ENCODE assay signal across 8 cellular contexts in genomic region chr19:12439686-12440411, GRCh38. TPM values are rescaled to one million over a fixed set of nuclear protein-coding genes. Genes with fewer than 3 reads are reported as not detected.
DNase-seq lines count a peak whose midpoint lies in the region; ATAC-seq and TF ChIP-seq lines count a peak whose summit lies in the region.
"Not testable (repeated sequence)": the region's sequence is repeated elsewhere in the genome, so short reads cannot be mapped to it uniquely, and the experiment has no call there.

No MANE protein-coding gene starts in this region.

- not testable (repeated sequence) for H3K4me1 ChIP-seq in parathyroid adenoma
- peaks cover 0 to 12% (median 10%) of the 10 kb centered on the region in 5 donors for H3K4me1 ChIP-seq in subcutaneous abdominal adipose tissue (ENCODE audit: control insufficient read depth in 5 of 5, insufficient read depth in 5 of 5, low read length in 5 of 5)

- H3K27ac ChIP-seq in parathyroid adenoma (peak overlapping the region; percentile 45), subcutaneous abdominal adipose tissue (ENCODE audit: low read depth, low read length) (peak overlapping the region; percentile 60)

- not testable (repeated sequence) for H3K9ac ChIP-seq in parathyroid adenoma
- H3K9ac ChIP-seq in subcutaneous abdominal adipose tissue (ENCODE audit: low read length in 5 of 5): peak overlapping the region in 3 of 5 donors; percentile 72 to 80 (median 73)

- DNase-seq in GDM1 (lab: John Stamatoyannopoulos, UW) (peak; percentile 2), NCI-H146 (lab: John Stamatoyannopoulos, UW) (peak; percentile 52)
- DNase-seq in activated CD4-positive, alpha-beta T cell treated with anti-CD3 and anti-CD28 coated beads for 36 hours: peak; percentile 80

- H3K27me3 Mint-ChIP-seq in activated CD4-positive, alpha-beta T cell treated with anti-CD3 and anti-CD28 coated beads for 36 hours: not testable (repeated sequence)
- H3K27me3 Mint-ChIP-seq in brain: peaks cover 10% of the 10 kb centered on the region

- H3K9me3 Mint-ChIP-seq in activated CD4-positive, alpha-beta T cell treated with anti-CD3 and anti-CD28 coated beads for 36 hours (ENCODE audit: low read depth): not testable (repeated sequence)
- peaks cover 18 to 56% (median 33%) of the 10 kb centered on the region in 5 experiments for H3K9me3 Mint-ChIP-seq in brain

- CTCF ChIA-PET in activated CD4-positive, alpha-beta T cell treated with anti-CD3 and anti-CD28 coated beads for 36 hours (lab: Charles Lee): not testable (repeated sequence)

- H3K36me3 ChIP-seq in parathyroid adenoma (ENCODE audit: control insufficient read depth, insufficient read depth, low read length); subcutaneous abdominal adipose tissue (ENCODE audit: control insufficient read depth in 5 of 5, insufficient read depth in 5 of 5, low read length in 5 of 5): not testable (repeated sequence)

- H3K4me1 Mint-ChIP-seq in activated CD4-positive, alpha-beta T cell treated with anti-CD3 and anti-CD28 coated beads for 36 hours: peaks cover 10% of the 10 kb centered on the region
- H3K4me1 Mint-ChIP-seq in brain: peaks cover 29% of the 10 kb centered on the region

- intact Hi-C loops in activated CD4-positive, alpha-beta T cell treated with anti-CD3 and anti-CD28 coated beads for 36 hours (cut with DNase I, micrococcal nuclease): loop anchor here in 1 of 2 experiments (2.0 to 5.0 kb wide), 2 partner anchors 45 to 148 kb away; partner anchors contain the start of genes ZNF44 and ZNF709

- H3K36me3 Mint-ChIP-seq in activated CD4-positive, alpha-beta T cell treated with anti-CD3 and anti-CD28 coated beads for 36 hours (ENCODE audit: low read depth): peaks cover 15% of the 10 kb centered on the region
- peaks cover 31% of the 10 kb centered on the region for H3K36me3 Mint-ChIP-seq in brain

- TF ChIP-seq CTCF in brain (conservative IDR thresholded peaks at IDR 0.05); parathyroid adenoma (IDR thresholded peaks at IDR 0.05): not testable (repeated sequence)

- peak overlapping the region; percentile 99 for H3K4me3 Mint-ChIP-seq in activated CD4-positive, alpha-beta T cell treated with anti-CD3 and anti-CD28 coated beads for 36 hours
- peak overlapping the region; percentile 92 to 100 (median 98) for H3K4me3 Mint-ChIP-seq in brain

- peak overlapping the region; percentile 63 for H3K4me3 ChIP-seq in iPS-11a (ENCODE audit: low read depth, low read length)
- H3K4me3 ChIP-seq in parathyroid adenoma (ENCODE audit: low read depth, low read length): peak overlapping the region; percentile 75
- H3K4me3 ChIP-seq in subcutaneous abdominal adipose tissue (ENCODE audit: low read depth in 1 of 5, low read length in 5 of 5): peak overlapping the region; percentile 66 to 91 (median 88)

- POLR2A ChIA-PET in activated CD4-positive, alpha-beta T cell treated with anti-CD3 and anti-CD28 coated beads for 36 hours (lab: Charles Lee): not testable (repeated sequence)

- H3K4me2 ChIP-seq in parathyroid adenoma (ENCODE audit: low read length): peak overlapping the region; percentile 90

- not testable (repeated sequence) for H3K79me2 ChIP-seq in parathyroid adenoma

- peak overlapping the region; percentile 79 for H3K27ac Mint-ChIP-seq in activated CD4-positive, alpha-beta T cell treated with anti-CD3 and anti-CD28 coated beads for 36 hours
- H3K27ac Mint-ChIP-seq in brain: peak overlapping the region; percentile 90 to 97 (median 91)

- H3K27me3 ChIP-seq in parathyroid adenoma (ENCODE audit: control insufficient read depth, insufficient read depth, low read length); subcutaneous abdominal adipose tissue (ENCODE audit: control insufficient read depth in 5 of 5, insufficient read depth in 4 of 5, low read length in 5 of 5): not testable (repeated sequence)

- not testable (repeated sequence) for H3K9me3 ChIP-seq in parathyroid adenoma (ENCODE audit: control insufficient read depth, low read length); subcutaneous abdominal adipose tissue (ENCODE audit: control insufficient read depth in 5 of 5, low read length in 5 of 5)

- peak; percentile 39 for ATAC-seq in HG02678 (IDR thresholded peaks at IDR 0.05; ENCODE audit: unreplicated experiment)
- ATAC-seq in activated CD4-positive, alpha-beta T cell treated with anti-CD3 and anti-CD28 coated beads for 36 hours: peak; percentile 17

- peak overlapping the region; percentile 51 for H2AFZ ChIP-seq in parathyroid adenoma

RNA-seq across cellular contexts. Expression of gene ZNF443, which starts 1.0 kb away (rescaled TPM):
- total RNA-seq in activated CD4-positive, alpha-beta T cell treated with anti-CD3 and anti-CD28 coated beads for 36 hours: 1 to 10 TPM; 3.4 to 4.0 TPM
- 1.1 TPM for polyA plus RNA-seq in brain (ENCODE audit: insufficient read depth, low read depth, low replicate concordance)

RNA-seq across cellular contexts. Expression of gene ZNF799, which starts 38.8 kb away (rescaled TPM):
- 1 to 10 TPM; 4.0 to 4.3 TPM for total RNA-seq in activated CD4-positive, alpha-beta T cell treated with anti-CD3 and anti-CD28 coated beads for 36 hours
- polyA plus RNA-seq in brain (ENCODE audit: insufficient read depth, low read depth, low replicate concordance): 0.85 TPM

RNA-seq across cellular contexts. Expression of gene ZNF709, which starts 44.8 kb away (rescaled TPM):
- 1 to 10 TPM; 1.7 to 2.1 TPM for total RNA-seq in activated CD4-positive, alpha-beta T cell treated with anti-CD3 and anti-CD28 coated beads for 36 hours
- polyA plus RNA-seq in brain (ENCODE audit: insufficient read depth, low read depth, low replicate concordance): 0.63 TPM

Comparison
In these comparisons a context has a peak if more than half of its experiments do, and no peak if none do; other contexts are left out.
1. Peak in every context shown above with its lines: DNase-seq, ATAC-seq, H3K4me3 ChIP-seq and H3K27ac ChIP-seq.
2. DNase-seq: peak in every context shown above with its lines; median percentile 80 in activated CD4-positive, alpha-beta T cell treated with anti-CD3 and anti-CD28 coated beads for 36 hours; 52 in NCI-H146; 2 in GDM1.